8 cellular contexts compared by ENCODE assay signal in genomic region chr5:167723254-167723871, GRCh38.
DNase-seq lines count a peak whose midpoint lies in the region; ATAC-seq and TF ChIP-seq lines count a peak whose summit lies in the region.

No MANE protein-coding gene starts in this region.

- no peaks in the 10 kb centered on the region for H3K27me3 ChIP-seq in kidney epithelial cell (ENCODE audit: control insufficient read depth, insufficient read depth, low read length)

- no peak overlapping the region for H3K27ac Mint-ChIP-seq in activated B cell treated with CpG ODN at 0.5 μM for 24 hours

- H3K36me3 ChIP-seq in kidney epithelial cell (ENCODE audit: control insufficient read depth, insufficient read depth, low read length): no peaks in the 10 kb centered on the region

- DNase-seq in AML-193 (lab: John Stamatoyannopoulos, UW): peak; percentile 15 to 36
- DNase-seq in NCI-H2107 treated with DMSO at 0.1 percent for 48 hours (lab: John Stamatoyannopoulos, UW; ENCODE audit: unreplicated experiment): peak; percentile 38
- DNase-seq in activated B cell treated with CpG ODN at 0.5 μM for 24 hours: peak; percentile 19
- peak; percentile 42 for DNase-seq in central memory CD4-positive, alpha-beta T cell
- peak; percentile 37 for DNase-seq in kidney epithelial cell (ENCODE audit: low read depth)
- DNase-seq in stimulated activated CD4-positive, alpha-beta T cell treated with anti-CD3 and anti-CD28 coated beads, Interleukin-2, amount 100 ng/mL, for 24 hours: peak; percentile 63 to 68

- no peak for TF ChIP-seq CTCF in activated B cell treated with CpG ODN at 0.5 μM for 24 hours (IDR thresholded peaks at IDR 0.05)
- TF ChIP-seq CTCF in kidney epithelial cell (IDR thresholded peaks at IDR 0.05; ENCODE audit: insufficient read depth, low read length, poor library complexity, severe bottlenecking): peak; percentile 88

- no peak overlapping the region for H3K4me3 Mint-ChIP-seq in activated B cell treated with CpG ODN at 0.5 μM for 24 hours

- H3K27me3 Mint-ChIP-seq in activated B cell treated with CpG ODN at 0.5 μM for 24 hours: no peaks in the 10 kb centered on the region

- CTCF ChIA-PET in activated B cell treated with CpG ODN at 0.5 μM for 24 hours (lab: Charles Lee): interaction anchor here (0.6 to 1.2 kb wide), 3 partner anchors 15 to 496 kb away, joined by 3 to 5 read pairs (median 5); no protein-coding TSS in a partner anchor

- no peak overlapping the region for H3K4me3 ChIP-seq in kidney epithelial cell (ENCODE audit: low read depth, low read length)

- POLR2A ChIA-PET in activated B cell treated with CpG ODN at 0.5 μM for 24 hours (lab: Charles Lee): no interaction called here

- H3K4me1 Mint-ChIP-seq in activated B cell treated with CpG ODN at 0.5 μM for 24 hours: no peaks in the 10 kb centered on the region

- intact Hi-C loops in activated B cell treated with CpG ODN at 0.5 μM for 24 hours (cut with micrococcal nuclease): loop anchor here (10.0 kb wide), 1 partner anchor 321 kb away; no protein-coding TSS in a partner anchor

- H3K36me3 Mint-ChIP-seq in activated B cell treated with CpG ODN at 0.5 μM for 24 hours (ENCODE audit: low read depth): no peaks in the 10 kb centered on the region

- ATAC-seq in GM18870 (IDR thresholded peaks at IDR 0.05; ENCODE audit: unreplicated experiment): peak; percentile 98
- ATAC-seq in HG03064 (IDR thresholded peaks at IDR 0.05; ENCODE audit: low read depth, unreplicated experiment): peak; percentile 98
- ATAC-seq in activated B cell treated with CpG ODN at 0.5 μM for 24 hours (ENCODE audit: low read depth): peak; percentile 49

- no peaks in the 10 kb centered on the region for H3K9me3 Mint-ChIP-seq in activated B cell treated with CpG ODN at 0.5 μM for 24 hours
